ENCODE assay signal across 27 cellular contexts in genomic region chr2:123961576-123961975, GRCh38.
"Had no signal": no experiment of that assay in that cellular context is flagged by ENCODE, and none has a peak within 500 bp of the region (broad histone marks: within the 10 kb centered on the region; RNA-seq: fewer than 3 reads in every experiment).

No MANE protein-coding gene starts in this region.

- H3K36me3 ChIP-seq: gastroesophageal sphincter, heart left ventricle, lower lobe of right lung, neural progenitor cell, right atrium auricular region, sigmoid colon, stomach, thyroid gland, vagina had no signal

- ATAC-seq: gastroesophageal sphincter; heart left ventricle; left ventricle myocardium superior; lower lobe of right lung; mucosa of descending colon; natural killer cell treated with Interleukin-12 subunit alpha and Interleukin-12 subunit beta and Interleukin-15 and Interleukin-18, amount 100 ng/mL, for 72 hours; stimulated activated effector memory CD8-positive, alpha-beta T cell treated with anti-CD3 and anti-CD28 coated beads, Interleukin-12 subunit alpha, Interleukin-12 subunit beta, amount 100 ng/mL, for 72 hours had no signal

- H3K4me1 ChIP-seq: gastroesophageal sphincter, heart left ventricle, lower lobe of right lung, neural progenitor cell, parathyroid adenoma, right atrium auricular region, sigmoid colon, stomach, thyroid gland, vagina had no signal

- H3K4me3 Mint-ChIP-seq: immature natural killer cell; mesothelial cell of epicardium; naive B cell; natural killer cell treated with Interleukin-12 subunit alpha and Interleukin-12 subunit beta and Interleukin-15 and Interleukin-18, amount 100 ng/mL, for 72 hours; neural progenitor cell; stimulated activated effector memory CD8-positive, alpha-beta T cell treated with anti-CD3 and anti-CD28 coated beads, Interleukin-12 subunit alpha, Interleukin-12 subunit beta, amount 100 ng/mL, for 72 hours had no signal

- H3K36me3 Mint-ChIP-seq: immature natural killer cell; mesothelial cell of epicardium; naive B cell; natural killer cell treated with Interleukin-12 subunit alpha and Interleukin-12 subunit beta and Interleukin-15 and Interleukin-18, amount 100 ng/mL, for 72 hours; neural progenitor cell; stimulated activated effector memory CD8-positive, alpha-beta T cell treated with anti-CD3 and anti-CD28 coated beads, Interleukin-12 subunit alpha, Interleukin-12 subunit beta, amount 100 ng/mL, for 72 hours had no signal

- H3K27me3 ChIP-seq: gastroesophageal sphincter, heart left ventricle, hepatocyte, neural progenitor cell, right atrium auricular region, sigmoid colon, stomach, thyroid gland, vagina had no signal

- H3K4me2 ChIP-seq: hepatocyte, neural progenitor cell had no signal

- H3K9me3 ChIP-seq: gastroesophageal sphincter, right atrium auricular region, thyroid gland, vagina had no signal

- H3K27ac ChIP-seq: coronary artery, gastroesophageal sphincter, heart left ventricle, hepatocyte, lower lobe of right lung, neural progenitor cell, parathyroid adenoma, right atrium auricular region, sigmoid colon, stomach, thyroid gland, vagina had no signal

- H3K4me1 Mint-ChIP-seq: immature natural killer cell; mesothelial cell of epicardium; naive B cell; neural progenitor cell; stimulated activated effector memory CD8-positive, alpha-beta T cell treated with anti-CD3 and anti-CD28 coated beads, Interleukin-12 subunit alpha, Interleukin-12 subunit beta, amount 100 ng/mL, for 72 hours had no signal

- DNase-seq: dermis blood vessel endothelial cell; foreskin fibroblast; heart left ventricle; immature natural killer cell; islet precursor cell; left ventricle myocardium superior; lower lobe of right lung; mucosa of descending colon; naive B cell; sigmoid colon; stimulated activated CD4-positive, alpha-beta T cell treated with anti-CD3 and anti-CD28 coated beads, Interleukin-2, amount 100 ng/mL, for 24 hours; stimulated activated CD4-positive, alpha-beta T cell treated with anti-CD3 and anti-CD28 coated beads, Interleukin-4, amount 100 ng/mL, for 24 hours; stimulated activated naive CD4-positive, alpha-beta T cell treated with Interleukin-2 at 50 U/mL for 16 hours; stomach; thyroid gland; trophoblast cell had no signal

- H3K27me3 Mint-ChIP-seq: natural killer cell treated with Interleukin-12 subunit alpha and Interleukin-12 subunit beta and Interleukin-15 and Interleukin-18, amount 100 ng/mL, for 72 hours; progenitor cell of endocrine pancreas had no signal

- H3K4me3 ChIP-seq: coronary artery, gastroesophageal sphincter, heart left ventricle, hepatocyte, lower lobe of right lung, mucosa of descending colon, neural progenitor cell, right atrium auricular region, sigmoid colon, stomach, thyroid gland, vagina had no signal

- H3K9ac ChIP-seq: neural progenitor cell, parathyroid adenoma had no signal

- H2AFZ ChIP-seq: hepatocyte, neural progenitor cell, parathyroid adenoma had no signal

- H3K27ac Mint-ChIP-seq: immature natural killer cell; mesothelial cell of epicardium; naive B cell; natural killer cell treated with Interleukin-12 subunit alpha and Interleukin-12 subunit beta and Interleukin-15 and Interleukin-18, amount 100 ng/mL, for 72 hours; neural progenitor cell; progenitor cell of endocrine pancreas; stimulated activated effector memory CD8-positive, alpha-beta T cell treated with anti-CD3 and anti-CD28 coated beads, Interleukin-12 subunit alpha, Interleukin-12 subunit beta, amount 100 ng/mL, for 72 hours had no signal

- H3K79me2 ChIP-seq: hepatocyte, parathyroid adenoma had no signal
